Comparison of ENCODE assay signal across 23 cellular contexts in the genomic region with DNA sequence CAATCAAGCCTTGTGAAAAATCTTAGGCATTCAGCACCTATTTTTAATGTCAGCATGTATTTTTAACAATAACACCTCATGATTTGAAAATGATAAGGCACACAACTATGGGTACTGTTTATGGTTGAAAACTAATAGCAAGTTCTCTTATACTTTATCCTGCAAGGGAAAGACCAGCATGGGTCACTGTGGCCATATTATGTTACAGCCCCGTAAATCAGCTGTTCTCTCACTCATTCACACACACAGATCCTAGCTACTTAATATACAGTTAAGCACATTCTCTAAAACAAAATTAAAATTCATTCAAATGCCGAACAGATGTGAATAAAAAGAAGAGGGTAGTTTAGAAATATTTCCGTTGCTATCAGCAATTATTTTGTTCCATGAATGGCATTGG.
"Had no signal": no experiment of that assay in that cellular context is flagged by ENCODE, and none has a peak within 500 bp of the region (broad histone marks: within the 10 kb centered on the region; RNA-seq: fewer than 3 reads in every experiment).

No MANE protein-coding gene starts in this region.

- H3K4me1 Mint-ChIP-seq: naive thymus-derived CD8-positive, alpha-beta T cell; neural crest cell; stimulated activated effector memory CD8-positive, alpha-beta T cell treated with anti-CD3 and anti-CD28 coated beads, Interleukin-12 subunit alpha, Interleukin-12 subunit beta, amount 100 ng/mL, for 72 hours had no signal

- H3K9me3 ChIP-seq: gastrocnemius medialis, left lung, mucosa of descending colon, neutrophil, prostate gland, right atrium auricular region, stomach, tibial artery had no signal

- H3K9me3 Mint-ChIP-seq: mesothelial cell of epicardium; naive thymus-derived CD8-positive, alpha-beta T cell; neural crest cell; stimulated activated effector memory CD8-positive, alpha-beta T cell treated with anti-CD3 and anti-CD28 coated beads, Interleukin-12 subunit alpha, Interleukin-12 subunit beta, amount 100 ng/mL, for 72 hours; type B pancreatic cell had no signal

- H3K36me3 Mint-ChIP-seq: mesothelial cell of epicardium; naive thymus-derived CD8-positive, alpha-beta T cell; stimulated activated effector memory CD8-positive, alpha-beta T cell treated with anti-CD3 and anti-CD28 coated beads, Interleukin-12 subunit alpha, Interleukin-12 subunit beta, amount 100 ng/mL, for 72 hours; type B pancreatic cell had no signal

- DNase-seq: dorsolateral prefrontal cortex; effector CD4-positive, alpha-beta T cell; foreskin fibroblast; gastrocnemius medialis; head of caudate nucleus; kidney; left lung; mesenchymal stem cell; mucosa of descending colon; naive thymus-derived CD8-positive, alpha-beta T cell; stimulated activated CD4-positive, alpha-beta T cell treated with anti-CD3 and anti-CD28 coated beads, Interleukin-2, amount 100 ng/mL, for 24 hours; stimulated activated CD4-positive, alpha-beta T cell treated with anti-CD3 and anti-CD28 coated beads, Interleukin-4, amount 100 ng/mL, for 24 hours; stimulated activated naive CD4-positive, alpha-beta T cell treated with Interleukin-2 at 50 U/mL for 16 hours; stomach; tibial artery had no signal

- ATAC-seq: gastrocnemius medialis; left lung; mucosa of descending colon; naive thymus-derived CD8-positive, alpha-beta T cell; sciatic nerve; stimulated activated effector memory CD8-positive, alpha-beta T cell treated with anti-CD3 and anti-CD28 coated beads, Interleukin-12 subunit alpha, Interleukin-12 subunit beta, amount 100 ng/mL, for 72 hours had no signal

- H3K4me1 ChIP-seq: prostate gland had no signal

- H3K27me3 Mint-ChIP-seq: type B pancreatic cell had no signal

- H3K27ac Mint-ChIP-seq: mesothelial cell of epicardium; naive thymus-derived CD8-positive, alpha-beta T cell; stimulated activated effector memory CD8-positive, alpha-beta T cell treated with anti-CD3 and anti-CD28 coated beads, Interleukin-12 subunit alpha, Interleukin-12 subunit beta, amount 100 ng/mL, for 72 hours; type B pancreatic cell had no signal

- H3K4me3 ChIP-seq: dorsolateral prefrontal cortex, gastrocnemius medialis, left lung, mucosa of descending colon, prostate gland, right atrium auricular region, stomach, tibial artery had no signal

- H3K27me3 ChIP-seq: gastrocnemius medialis, left lung, right atrium auricular region, stomach, tibial artery had no signal

- H3K36me3 ChIP-seq: gastrocnemius medialis, left lung, neutrophil, prostate gland, right atrium auricular region, stomach, tibial artery had no signal

- H3K4me3 Mint-ChIP-seq: mesothelial cell of epicardium; naive thymus-derived CD8-positive, alpha-beta T cell; neural crest cell; stimulated activated effector memory CD8-positive, alpha-beta T cell treated with anti-CD3 and anti-CD28 coated beads, Interleukin-12 subunit alpha, Interleukin-12 subunit beta, amount 100 ng/mL, for 72 hours; type B pancreatic cell had no signal

- H3K27ac ChIP-seq: dorsolateral prefrontal cortex, gastrocnemius medialis, left lung, neutrophil, prostate gland, right atrium auricular region, stomach, tibial artery had no signal
